Comparison of ENCODE assay signal across 8 cellular contexts in genomic region chr3:53195602-53196574, GRCh38. TPM values are rescaled to one million over a fixed set of nuclear protein-coding genes. Genes with fewer than 3 reads are reported as not detected.
DNase-seq lines count a peak whose midpoint lies in the region; ATAC-seq, FAIRE-seq and TF ChIP-seq lines count a peak whose summit lies in the region.

No MANE protein-coding gene starts in this region.

- FAIRE-seq in endothelial cell of umbilical vein (lab: Jason Lieb, UNC): peak; percentile 86

- DNase-seq in SIG-M5 treated with dmso at 0.1 percent for 504 hours (lab: John Stamatoyannopoulos, UW; ENCODE audit: unreplicated experiment) (peak; percentile 45), SIG-M5 (lab: John Stamatoyannopoulos, UW) (no peak), NCI-H1930 (lab: John Stamatoyannopoulos, UW) (peak; percentile 27 to 53), endothelial cell of umbilical vein (ENCODE audit: low read depth, low spot score) (peak; percentile 28), natural killer cell (peak; percentile 64), GF-D8 (lab: John Stamatoyannopoulos, UW) (no peak)
- peak; percentile 67 for DNase-seq in activated CD8-positive, alpha-beta T cell treated with anti-CD3 and anti-CD28 coated beads for 36 hours
- DNase-seq in stimulated activated naive CD8-positive, alpha-beta T cell treated with anti-CD3 and anti-CD28 coated beads, Interleukin-15, amount 100 ng/mL, for 72 hours: peak; percentile 60 to 63

- peaks cover 3% of the 10 kb centered on the region for H3K36me3 Mint-ChIP-seq in activated CD8-positive, alpha-beta T cell treated with anti-CD3 and anti-CD28 coated beads for 36 hours (ENCODE audit: low read depth)
- no peaks in the 10 kb centered on the region for H3K36me3 Mint-ChIP-seq in natural killer cell

- no peaks in the 10 kb centered on the region for H3K9me3 Mint-ChIP-seq in activated CD8-positive, alpha-beta T cell treated with anti-CD3 and anti-CD28 coated beads for 36 hours
- H3K9me3 Mint-ChIP-seq in natural killer cell: no peaks in the 10 kb centered on the region
- no peaks in the 10 kb centered on the region for H3K9me3 Mint-ChIP-seq in stimulated activated naive CD8-positive, alpha-beta T cell treated with anti-CD3 and anti-CD28 coated beads, Interleukin-15, amount 100 ng/mL, for 72 hours

- H3K9me3 ChIP-seq in endothelial cell of umbilical vein (replicated peaks; ENCODE audit: control insufficient read depth, insufficient read depth, low read length): no peaks in the 10 kb centered on the region

- H3K79me2 ChIP-seq in endothelial cell of umbilical vein (ENCODE audit: control insufficient read depth, insufficient read depth, low read length): no peaks in the 10 kb centered on the region

- dilution Hi-C loops in endothelial cell of umbilical vein (cut with MboI; ENCODE audit: extremely low pct_ligation_motif_present, low sequenced_read_pairs): no loop called here

- CTCF ChIA-PET in activated CD8-positive, alpha-beta T cell treated with anti-CD3 and anti-CD28 coated beads for 36 hours (lab: Charles Lee): interaction anchor here (0.6 to 9.7 kb wide), 37 partner anchors 9 to 457 kb away, joined by 3 to 178 read pairs (median 4); partner anchors contain the start of genes PRKCD and RFT1
- CTCF ChIA-PET in endothelial cell of umbilical vein (lab: Charles Lee): interaction anchor here (0.8 to 8.2 kb wide), 22 partner anchors 8 to 92 kb away, joined by 3 to 199 read pairs (median 5); partner anchors contain the start of gene PRKCD

- no peak overlapping the region for H3K27ac ChIP-seq in endothelial cell of umbilical vein (ENCODE audit: insufficient read depth, low read depth, low read length)

- no peak overlapping the region for H3K4me3 Mint-ChIP-seq in activated CD8-positive, alpha-beta T cell treated with anti-CD3 and anti-CD28 coated beads for 36 hours
- H3K4me3 Mint-ChIP-seq in natural killer cell: no peak overlapping the region
- H3K4me3 Mint-ChIP-seq in stimulated activated naive CD8-positive, alpha-beta T cell treated with anti-CD3 and anti-CD28 coated beads, Interleukin-15, amount 100 ng/mL, for 72 hours: peak overlapping the region in 1 of 2 donors; percentile 36

- no peak overlapping the region for H3K27ac Mint-ChIP-seq in activated CD8-positive, alpha-beta T cell treated with anti-CD3 and anti-CD28 coated beads for 36 hours
- no peak overlapping the region for H3K27ac Mint-ChIP-seq in natural killer cell
- H3K27ac Mint-ChIP-seq in stimulated activated naive CD8-positive, alpha-beta T cell treated with anti-CD3 and anti-CD28 coated beads, Interleukin-15, amount 100 ng/mL, for 72 hours: no peak overlapping the region

- H4K20me1 ChIP-seq in endothelial cell of umbilical vein (replicated peaks; ENCODE audit: control insufficient read depth, extremely low read depth, insufficient read depth, low read length): no peaks in the 10 kb centered on the region

- peak overlapping the region; percentile 52 for H2AFZ ChIP-seq in endothelial cell of umbilical vein (ENCODE audit: low read depth, low read length)

- peaks cover 1% of the 10 kb centered on the region for H3K27me3 Mint-ChIP-seq in activated CD8-positive, alpha-beta T cell treated with anti-CD3 and anti-CD28 coated beads for 36 hours
- peaks cover 0 to 3% of the 10 kb centered on the region in 2 donors for H3K27me3 Mint-ChIP-seq in natural killer cell (ENCODE audit: low read depth in 2 of 2)
- H3K27me3 Mint-ChIP-seq in stimulated activated naive CD8-positive, alpha-beta T cell treated with anti-CD3 and anti-CD28 coated beads, Interleukin-15, amount 100 ng/mL, for 72 hours: peaks cover 5% of the 10 kb centered on the region

- H3K4me1 Mint-ChIP-seq in activated CD8-positive, alpha-beta T cell treated with anti-CD3 and anti-CD28 coated beads for 36 hours (ENCODE audit: low read depth): peaks cover 8% of the 10 kb centered on the region
- peaks cover 15 to 23% of the 10 kb centered on the region in 2 donors for H3K4me1 Mint-ChIP-seq in natural killer cell
- peaks cover 20% of the 10 kb centered on the region for H3K4me1 Mint-ChIP-seq in stimulated activated naive CD8-positive, alpha-beta T cell treated with anti-CD3 and anti-CD28 coated beads, Interleukin-15, amount 100 ng/mL, for 72 hours

- H3K27me3 ChIP-seq in endothelial cell of umbilical vein (ENCODE audit: control insufficient read depth in 2 of 2, insufficient read depth in 2 of 2, low read length in 2 of 2): no peaks in the 10 kb centered on the region

- H3K36me3 ChIP-seq in endothelial cell of umbilical vein (ENCODE audit: control insufficient read depth in 2 of 2, extremely low read depth in 1 of 2, insufficient read depth in 2 of 2, low read length in 2 of 2): no peaks in the 10 kb centered on the region

- no peak overlapping the region for H3K9ac ChIP-seq in endothelial cell of umbilical vein (replicated peaks; ENCODE audit: extremely low read depth, insufficient read depth, low read length)

- H3K4me1 ChIP-seq in endothelial cell of umbilical vein (ENCODE audit: control insufficient read depth, extremely low read depth, insufficient read depth, low read length): peaks cover 11% of the 10 kb centered on the region

- TF ChIP-seq POLR2A in endothelial cell of umbilical vein (IDR thresholded peaks at IDR 0.05; ENCODE audit: low read depth, low read length): no peak

- H3K9me1 ChIP-seq in endothelial cell of umbilical vein (replicated peaks; ENCODE audit: control insufficient read depth, extremely low read depth, insufficient read depth, low read length): no peaks in the 10 kb centered on the region

- no peak overlapping the region for H3K4me3 ChIP-seq in endothelial cell of umbilical vein (replicated peaks in 1 of 3; ENCODE audit: insufficient read depth in 1 of 3, low read depth in 1 of 3, low read length in 3 of 3)

- ATAC-seq in activated CD8-positive, alpha-beta T cell treated with anti-CD3 and anti-CD28 coated beads for 36 hours: peak; percentile 74
- peak; percentile 65 to 76 (median 66) for ATAC-seq in natural killer cell
- peak; percentile 76 for ATAC-seq in stimulated activated naive CD8-positive, alpha-beta T cell treated with anti-CD3 and anti-CD28 coated beads, Interleukin-15, amount 100 ng/mL, for 72 hours

- intact Hi-C loops in activated CD8-positive, alpha-beta T cell treated with anti-CD3 and anti-CD28 coated beads for 36 hours (cut with micrococcal nuclease): loop anchor here (5.0 kb wide), 2 partner anchors 64 to 84 kb away; partner anchors contain the start of gene RFT1
- intact Hi-C loops in endothelial cell of umbilical vein (cut with micrococcal nuclease): loop anchor here (1.0 to 2.0 kb wide), 3 partner anchors 35 to 82 kb away; partner anchors contain the start of gene PRKCD
- intact Hi-C loops in natural killer cell (cut with micrococcal nuclease): loop anchor here (1.0 to 5.0 kb wide), 3 partner anchors 34 to 82 kb away; partner anchors contain the start of gene PRKCD

- POLR2A ChIA-PET in activated CD8-positive, alpha-beta T cell treated with anti-CD3 and anti-CD28 coated beads for 36 hours (lab: Charles Lee): interaction anchor here (1.0 to 1.4 kb wide), 3 partner anchors 60 to 87 kb away, joined by 3 to 7 read pairs (median 5); partner anchors contain the start of gene RFT1
- POLR2A ChIA-PET in endothelial cell of umbilical vein (lab: Charles Lee): interaction anchor here (0.6 kb wide), 1 partner anchor 92 kb away, joined by 3 read pairs; no protein-coding TSS in a partner anchor

- no peak overlapping the region for H3K4me2 ChIP-seq in endothelial cell of umbilical vein (ENCODE audit: insufficient read depth, low read length)

- peak; percentile 99 for TF ChIP-seq CTCF in activated CD8-positive, alpha-beta T cell treated with anti-CD3 and anti-CD28 coated beads for 36 hours (IDR thresholded peaks at IDR 0.05)
- peak; percentile 98 to 99 for TF ChIP-seq CTCF in endothelial cell of umbilical vein (IDR thresholded peaks at IDR 0.05; ENCODE audit: extremely low read depth in 1 of 2, insufficient read depth in 1 of 2, low read depth in 1 of 2, low read length in 2 of 2)
- peak; percentile 99 for TF ChIP-seq CTCF in natural killer cell (IDR thresholded peaks at IDR 0.05)

- no TSS peak for BruUV-seq in endothelial cell of umbilical vein (replicated peaks; lab: Mats Ljungman, UMichigan)

TF ChIP-seq in endothelial cell of umbilical vein, 7 proteins besides CTCF, POLR2A, EP300 and RAD21 (continues in another document):
- TF ChIP-seq JUN (IDR thresholded peaks at IDR 0.05; ENCODE audit: borderline replicate concordance, insufficient read depth, insufficient read length, low read depth) (no peak), EZH2 (IDR thresholded peaks at IDR 0.05; ENCODE audit: borderline replicate concordance, low read depth, low read length, severe bottlenecking) (no peak), MAX (IDR thresholded peaks at IDR 0.05; ENCODE audit: insufficient read depth, insufficient read length) (no peak), POLR2AphosphoS5 (IDR thresholded peaks at IDR 0.05; ENCODE audit: insufficient read depth, low read depth, low read length) (no peak)

RNA-seq across cellular contexts. Expression of gene PRKCD, which starts 34.9 kb away (rescaled TPM):
- 10 to 100 TPM; 18.7 to 21.5 TPM for total RNA-seq in activated CD8-positive, alpha-beta T cell treated with anti-CD3 and anti-CD28 coated beads for 36 hours
- total RNA-seq in endothelial cell of umbilical vein (15.5 and 17.5 TPM in 2 replicates), natural killer cell (10 to 100 TPM; 31.7 to 60.0 (median 36.3) TPM)
- polyA plus RNA-seq in endothelial cell of umbilical vein: 16.4 and 19.0 TPM in 2 replicates
- polyA plus RNA-seq in endothelial cell of umbilical vein (2011; cell fraction: cytosol; rRNA removed): 18.3 and 20.3 TPM in 2 replicates
- 33.3 and 33.5 TPM in 2 replicates for polyA plus RNA-seq in endothelial cell of umbilical vein (2011; cell fraction: nucleus; rRNA removed)
- polyA plus RNA-seq in endothelial cell of umbilical vein (2012): 17.4 and 20.6 TPM in 2 replicates
- 18.7 and 19.7 TPM in 2 replicates for polyA minus RNA-seq in endothelial cell of umbilical vein
- polyA minus RNA-seq in endothelial cell of umbilical vein (2011; cell fraction: cytosol; rRNA and poly(A)+ RNA removed): 12.4 TPM
- polyA minus RNA-seq in endothelial cell of umbilical vein (2011; cell fraction: nucleus; rRNA and poly(A)+ RNA removed): 5.4 and 11.8 TPM in 2 replicates

RNA-seq across cellular contexts. Expression of gene TKT, which starts 59.9 kb away (rescaled TPM):
- 100 to 1,000 TPM; 397 to 417 TPM for total RNA-seq in activated CD8-positive, alpha-beta T cell treated with anti-CD3 and anti-CD28 coated beads for 36 hours
- total RNA-seq in endothelial cell of umbilical vein (510 and 586 TPM in 2 replicates), natural killer cell (100 to 1,000 TPM in 2 of 3 donors, 10 to 100 TPM in 1; 82.9 to 126 (median 107) TPM)
- polyA plus RNA-seq in endothelial cell of umbilical vein: 287 and 288 TPM in 2 replicates
- polyA plus RNA-seq in endothelial cell of umbilical vein (2011; cell fraction: cytosol; rRNA removed): 268 and 345 TPM in 2 replicates
- 184 and 232 TPM in 2 replicates for polyA plus RNA-seq in endothelial cell of umbilical vein (2011; cell fraction: nucleus; rRNA removed)
- polyA plus RNA-seq in endothelial cell of umbilical vein (2012): 369 and 460 TPM in 2 replicates
- 228 and 298 TPM in 2 replicates for polyA minus RNA-seq in endothelial cell of umbilical vein
- polyA minus RNA-seq in endothelial cell of umbilical vein (2011; cell fraction: cytosol; rRNA and poly(A)+ RNA removed): 446 TPM
- polyA minus RNA-seq in endothelial cell of umbilical vein (2011; cell fraction: nucleus; rRNA and poly(A)+ RNA removed): 75.3 and 101 TPM in 2 replicates

Comparison
In these comparisons a context has a peak if more than half of its experiments do, and no peak if none do; other contexts are left out.
1. DNase-seq: peak in SIG-M5 treated with dmso at 0.1 percent for 504 hours (single experiment), NCI-H1930 (2 of 2), activated CD8-positive, alpha-beta T cell treated with anti-CD3 and anti-CD28 coated beads for 36 hours (single experiment), endothelial cell of umbilical vein (single experiment), natural killer cell (single experiment) and stimulated activated naive CD8-positive, alpha-beta T cell treated with anti-CD3 and anti-CD28 coated beads, Interleukin-15, amount 100 ng/mL, for 72 hours (2 of 2); none in SIG-M5 (single experiment) and GF-D8 (single experiment).
2. Peak in every context shown above with its lines, with median percentiles within 50 percentile points of each other: ATAC-seq and CTCF ChIP-seq.